In genomic region chr7:99373086-99374066, GRCh38 we compare ENCODE assay signal across 9 cellular contexts. TPM values are rescaled to one million over a fixed set of nuclear protein-coding genes. Genes with fewer than 3 reads are reported as not detected.
DNase-seq lines count a peak whose midpoint lies in the region; ATAC-seq, FAIRE-seq and TF ChIP-seq lines count a peak whose summit lies in the region.
"Had no signal": no experiment of that assay in that cellular context is flagged by ENCODE, and none has a peak within 500 bp of the region (broad histone marks: within the 10 kb centered on the region; RNA-seq: fewer than 3 reads in every experiment).

No MANE protein-coding gene starts in this region.

- TF ChIP-seq CTCF in GM12864 (IDR thresholded peaks at IDR 0.05; ENCODE audit: low read depth, low read length, missing control alignments) (no peak), foreskin fibroblast (IDR thresholded peaks at IDR 0.05; ENCODE audit: low read depth, low read length) (no peak), gastrocnemius medialis (IDR thresholded peaks at IDR 0.05 in 4 of 5, conservative IDR thresholded peaks at IDR 0.05 in 1 of 5) (no peak)

- DNase-seq in GM12864 (ENCODE audit: low read depth) (no peak), SJSA1 (ENCODE audit: low read depth in 1 of 2, low spot score in 2 of 2) (no peak), foreskin fibroblast (no peak), gastrocnemius medialis (no peak), urothelium cell line (ENCODE audit: low spot score) (no peak), NCI-H2227 treated with DMSO at 0.1 percent for 48 hours (lab: John Stamatoyannopoulos, UW) (no peak), RPMI8226 (no peak), NCI-H1417 treated with DMSO at 0.1 percent for 48 hours (lab: John Stamatoyannopoulos, UW) (no peak)

- peaks cover 13% of the 10 kb centered on the region for H3K4me1 ChIP-seq in SJSA1 (replicated peaks)
- peaks cover 0 to 9% of the 10 kb centered on the region in 2 donors for H3K4me1 ChIP-seq in gastrocnemius medialis

- no peak for TF ChIP-seq POLR2A in gastrocnemius medialis (IDR thresholded peaks at IDR 0.05)

- FAIRE-seq in urothelium cell line (lab: Jason Lieb, UNC), result no peak
- FAIRE-seq: HTR-8/SVneo had no signal

- ATAC-seq in gastrocnemius medialis, result no peak

- no peak overlapping the region for H3K27ac ChIP-seq in SJSA1
- peak overlapping the region; percentile 61 to 83 (median 78) for H3K27ac ChIP-seq in gastrocnemius medialis

- H3K4me3 ChIP-seq in GM12864 (ENCODE audit: low read depth, low read length), result peak overlapping the region; percentile 95
- H3K4me3 ChIP-seq in SJSA1, result peak overlapping the region; percentile 79
- peak overlapping the region; percentile 61 to 64 for H3K4me3 ChIP-seq in foreskin fibroblast (ENCODE audit: low read depth in 1 of 2, low read length in 2 of 2)
- H3K4me3 ChIP-seq in gastrocnemius medialis, result peak overlapping the region; percentile 68 to 93 (median 74)

- H3K27me3 ChIP-seq in SJSA1 (replicated peaks) (no peaks in the 10 kb centered on the region), gastrocnemius medialis (no peaks in the 10 kb centered on the region)

- in situ Hi-C loops in gastrocnemius medialis (cut with MboI; ENCODE audit: low sequenced_read_pairs in 4 of 4), result no loop called here

- H3K9me3 ChIP-seq in SJSA1 (replicated peaks) (no peaks in the 10 kb centered on the region), gastrocnemius medialis (no peaks in the 10 kb centered on the region)

- H3K36me3 ChIP-seq in SJSA1, result peaks cover 27% of the 10 kb centered on the region
- no peaks in the 10 kb centered on the region for H3K36me3 ChIP-seq in gastrocnemius medialis

- intact Hi-C loops in gastrocnemius medialis (cut with DNase I; ENCODE audit: low total_unique reads), result no loop called here

RNA-seq across cellular contexts. Expression of gene ARPC1B, which starts 1.2 kb away (rescaled TPM):
- 231 and 362 TPM in 2 replicates for total RNA-seq in SJSA1 (2014; rRNA removed; shearing (Covaris generic))
- 10 to 100 TPM; 24.7 to 38.7 (median 30.8) TPM for total RNA-seq in gastrocnemius medialis

RNA-seq across cellular contexts. Expression of gene PDAP1, which starts 35.0 kb away (rescaled TPM):
- 150 and 155 TPM in 2 replicates for total RNA-seq in SJSA1 (2014; rRNA removed; shearing (Covaris generic))
- total RNA-seq in gastrocnemius medialis, result 100 to 1,000 TPM in 3 of 4 donors, 10 to 100 TPM in 1; 81.7 to 258 (median 198) TPM

RNA-seq across cellular contexts. Expression of gene BUD31, which starts 35.4 kb away (rescaled TPM):
- total RNA-seq in SJSA1 (2014; rRNA removed; shearing (Covaris generic)), result 109 and 152 TPM in 2 replicates
- total RNA-seq in gastrocnemius medialis, result 10 to 100 TPM; 23.3 to 46.8 (median 28.0) TPM

RNA-seq across cellular contexts. Expression of gene ARPC1A, which starts 47.7 kb away (rescaled TPM):
- 186 and 242 TPM in 2 replicates for total RNA-seq in SJSA1 (2014; rRNA removed; shearing (Covaris generic))
- total RNA-seq in gastrocnemius medialis, result 10 to 100 TPM; 37.0 to 58.8 (median 44.1) TPM
